ENCODE assay signal across 8 cellular contexts in genomic region chr11:24714601-24715000, GRCh38.
"Had no signal": no experiment of that assay in that cellular context is flagged by ENCODE, and none has a peak within 500 bp of the region (broad histone marks: within the 10 kb centered on the region; RNA-seq: fewer than 3 reads in every experiment).

No MANE protein-coding gene starts in this region.

- ATAC-seq: GM23338, HCT116 had no signal

- DNase-seq: GM23248, GOT3, H7, H9, HCEC 1CT, HFFc6 had no signal
